ENCODE assay signal across 3 cellular contexts in the genomic region with DNA sequence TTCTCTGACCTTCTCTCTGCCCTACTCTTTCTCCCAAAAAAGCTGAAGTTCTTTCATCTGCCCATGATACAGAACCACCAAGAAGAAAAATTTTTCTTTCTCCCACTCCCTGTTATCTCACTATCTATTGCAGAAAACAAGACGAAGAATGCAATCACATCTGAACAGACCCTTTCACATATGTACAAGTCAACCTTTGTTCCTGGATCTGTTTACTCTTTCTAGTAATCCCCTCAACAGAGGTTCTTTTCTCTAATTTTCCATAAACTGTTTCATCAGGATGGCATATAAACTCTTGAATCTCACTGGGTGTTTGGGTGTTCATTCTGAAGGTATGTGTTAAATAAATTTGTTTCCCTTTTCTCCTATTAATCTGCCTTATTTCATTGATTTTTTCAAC.
TF ChIP-seq lines count a peak whose summit lies in the region.

No MANE protein-coding gene starts in this region.

TF ChIP-seq in HepG2, 621 proteins besides CTCF, POLR2A, EP300 and RAD21:
- TF ChIP-seq NFE2 (CRISPR knock-in tag; IDR thresholded peaks at IDR 0.05) (no peak), BCL6 (CRISPR knock-in tag; IDR thresholded peaks at IDR 0.05) (0 out of 2 replicates have a peak, but pooled peaks have one; percentile 50)

TF ChIP-seq in H1, 55 proteins besides CTCF, POLR2A, EP300 and RAD21:
- TF ChIP-seq YY1 (IDR thresholded peaks at IDR 0.05; ENCODE audit: low read depth, low read length) (no peak), POU5F1 (IDR thresholded peaks at IDR 0.05; ENCODE audit: low read depth, low read length) (no peak), TAF7 (optimal IDR thresholded peaks at IDR 0.05; ENCODE audit: borderline replicate concordance, low read depth, low read length) (no peak), HDAC2 (IDR thresholded peaks at IDR 0.05; ENCODE audit: borderline replicate concordance in 1 of 2, low read depth in 2 of 2, low read length in 2 of 2) (no peak)

TF ChIP-seq in GM12891, 5 proteins besides CTCF, POLR2A, EP300 and RAD21:
- no peak for TF ChIP-seq SPI1 (IDR thresholded peaks at IDR 0.05; ENCODE audit: low read depth, low read length)
- TF ChIP-seq POLR2AphosphoS5 (IDR thresholded peaks at IDR 0.05; ENCODE audit: low read depth, low read length): no peak
- TF ChIP-seq TAF1 (IDR thresholded peaks at IDR 0.05; ENCODE audit: low read depth, low read length): no peak
- no peak for TF ChIP-seq POU2F2 (IDR thresholded peaks at IDR 0.05; ENCODE audit: low read depth, low read length)
- TF ChIP-seq PAX5 (IDR thresholded peaks at IDR 0.05; ENCODE audit: insufficient read depth, low read length, severe bottlenecking): no peak
